10 cellular contexts compared by ENCODE assay signal in genomic region chr14:89366580-89367448, GRCh38. TPM values are rescaled to one million over a fixed set of nuclear protein-coding genes. Genes with fewer than 3 reads are reported as not detected.
DNase-seq lines count a peak whose midpoint lies in the region; ATAC-seq and TF ChIP-seq lines count a peak whose summit lies in the region.
"Had no signal": no experiment of that assay in that cellular context is flagged by ENCODE, and none has a peak within 500 bp of the region (broad histone marks: within the 10 kb centered on the region; RNA-seq: fewer than 3 reads in every experiment).

No MANE protein-coding gene starts in this region.

- peaks cover 43 to 59% (median 50%) of the 10 kb centered on the region in 3 donors for H3K4me1 Mint-ChIP-seq in IgD-negative memory B cell
- peaks cover 29% of the 10 kb centered on the region for H3K4me1 Mint-ChIP-seq in activated naive CD8-positive, alpha-beta T cell treated with anti-CD3 and anti-CD28 coated beads, Interleukin-2, amount 10 ng/mL, durations not matched to agents 7 days and 5 days

- H3K27ac ChIP-seq in skeletal muscle tissue (ENCODE audit: low read depth, low read length) = peak overlapping the region; percentile 20

- H3K9me3 ChIP-seq in skeletal muscle tissue (ENCODE audit: control insufficient read depth in 3 of 3, low read length in 3 of 3) = no peaks in the 10 kb centered on the region
- H3K9me3 ChIP-seq in MG63 = no peaks in the 10 kb centered on the region

- H3K36me3 ChIP-seq in skeletal muscle tissue (ENCODE audit: control insufficient read depth in 3 of 3, insufficient read depth in 3 of 3, low read length in 3 of 3) (no peaks in the 10 kb centered on the region), MG63 (no peaks in the 10 kb centered on the region)

- ATAC-seq in activated naive CD8-positive, alpha-beta T cell treated with anti-CD3 and anti-CD28 coated beads, Interleukin-2, amount 10 ng/mL, durations not matched to agents 7 days and 5 days (ENCODE audit: low read depth) = no peak
- peak; percentile 90 for ATAC-seq in left colon
- no peak for ATAC-seq in HG02870 (IDR thresholded peaks at IDR 0.05; ENCODE audit: unreplicated experiment)

- H3K36me3 Mint-ChIP-seq in IgD-negative memory B cell = peaks cover 5% of the 10 kb centered on the region
- peaks cover 13% of the 10 kb centered on the region for H3K36me3 Mint-ChIP-seq in activated naive CD8-positive, alpha-beta T cell treated with anti-CD3 and anti-CD28 coated beads, Interleukin-2, amount 10 ng/mL, durations not matched to agents 7 days and 5 days

- no peak for DNase-seq in activated naive CD8-positive, alpha-beta T cell treated with anti-CD3 and anti-CD28 coated beads, Interleukin-2, amount 10 ng/mL, durations not matched to agents 7 days and 5 days
- DNase-seq in left colon (peak; percentile 56 to 71), MG63 (no peak), erythroblast (lab: John Stamatoyannopoulos, UW) (no peak)
- DNase-seq in effector CD8-positive, alpha-beta T cell (lab: John Stamatoyannopoulos, UW) = no peak
- DNase-seq: activated gamma-delta T cell treated with Interleukin-2 at 50 U/mL for 16 hours, T-helper 2 cell had no signal

- H3K4me1 ChIP-seq in skeletal muscle tissue (ENCODE audit: control insufficient read depth in 3 of 3, insufficient read depth in 3 of 3, low read length in 3 of 3) = peaks cover 49 to 57% (median 55%) of the 10 kb centered on the region in 3 donors

- H3K4me3 ChIP-seq in skeletal muscle tissue (ENCODE audit: low read length in 3 of 3) (peak overlapping the region; percentile 31 to 49 (median 47)), MG63 (no peak overlapping the region)

- POLR2A ChIA-PET in activated naive CD8-positive, alpha-beta T cell treated with anti-CD3 and anti-CD28 coated beads, Interleukin-2, amount 10 ng/mL, durations not matched to agents 7 days and 5 days (lab: Charles Lee) = interaction anchor here (0.6 to 1.9 kb wide), 3 partner anchors 15 to 73 kb away, joined by 3 to 9 read pairs (median 4); no protein-coding TSS in a partner anchor

- H3K27me3 ChIP-seq in skeletal muscle tissue (ENCODE audit: control insufficient read depth in 3 of 3, insufficient read depth in 3 of 3, low read length in 3 of 3) (no peaks in the 10 kb centered on the region), MG63 (no peaks in the 10 kb centered on the region)

- peak overlapping the region in 3 of 4 donors; percentile 2 to 85 (median 57) for H3K4me3 Mint-ChIP-seq in IgD-negative memory B cell
- H3K4me3 Mint-ChIP-seq in activated naive CD8-positive, alpha-beta T cell treated with anti-CD3 and anti-CD28 coated beads, Interleukin-2, amount 10 ng/mL, durations not matched to agents 7 days and 5 days = no peak overlapping the region

- peak overlapping the region; percentile 40 to 74 (median 46) for H3K9ac ChIP-seq in skeletal muscle tissue (ENCODE audit: low read depth in 1 of 3, low read length in 3 of 3)

- TF ChIP-seq POLR2A in erythroblast (IDR thresholded peaks at IDR 0.05; ENCODE audit: low read length) = no peak

- H3K27me3 Mint-ChIP-seq in IgD-negative memory B cell = no peaks in the 10 kb centered on the region
- H3K27me3 Mint-ChIP-seq in activated naive CD8-positive, alpha-beta T cell treated with anti-CD3 and anti-CD28 coated beads, Interleukin-2, amount 10 ng/mL, durations not matched to agents 7 days and 5 days = no peaks in the 10 kb centered on the region

- intact Hi-C loops in left colon (cut with DNase I, micrococcal nuclease) = no loop called here

- no peaks in the 10 kb centered on the region for H3K9me3 Mint-ChIP-seq in IgD-negative memory B cell
- no peaks in the 10 kb centered on the region for H3K9me3 Mint-ChIP-seq in activated naive CD8-positive, alpha-beta T cell treated with anti-CD3 and anti-CD28 coated beads, Interleukin-2, amount 10 ng/mL, durations not matched to agents 7 days and 5 days

- peak overlapping the region in 2 of 3 donors; percentile 39 to 49 for H3K27ac Mint-ChIP-seq in IgD-negative memory B cell
- peak overlapping the region; percentile 57 for H3K27ac Mint-ChIP-seq in activated naive CD8-positive, alpha-beta T cell treated with anti-CD3 and anti-CD28 coated beads, Interleukin-2, amount 10 ng/mL, durations not matched to agents 7 days and 5 days

RNA-seq across cellular contexts. Expression of gene FOXN3, which starts 50.2 kb away (rescaled TPM):
- polyA plus RNA-seq in IgD-negative memory B cell = 62.5 TPM
- 100 to 1,000 TPM; 101 to 102 TPM for total RNA-seq in activated naive CD8-positive, alpha-beta T cell treated with anti-CD3 and anti-CD28 coated beads, Interleukin-2, amount 10 ng/mL, durations not matched to agents 7 days and 5 days
- 10 to 100 TPM; 77.0 to 78.3 TPM for total RNA-seq in left colon
- total RNA-seq in skeletal muscle tissue = 31.8 TPM
- total RNA-seq in MG63 (2014; rRNA removed; shearing (Covaris generic); ENCODE audit: low replicate concordance) = 1.4 and 1.6 TPM in 2 replicates

Comparison
In these comparisons a context has a peak if more than half of its experiments do, and no peak if none do; other contexts are left out.
1. DNase-seq: peak in left colon (2 of 2); none in activated naive CD8-positive, alpha-beta T cell treated with anti-CD3 and anti-CD28 coated beads, Interleukin-2, amount 10 ng/mL, durations not matched to agents 7 days and 5 days (single experiment), effector CD8-positive, alpha-beta T cell (single experiment), MG63 (single experiment) and erythroblast (0 of 2).
2. RNA of gene FOXN3, which starts 50.2 kb away (total RNA-seq): 101 to 102 TPM in activated naive CD8-positive, alpha-beta T cell treated with anti-CD3 and anti-CD28 coated beads, Interleukin-2, amount 10 ng/mL, durations not matched to agents 7 days and 5 days, 77.0 to 78.3 TPM in left colon and 31.8 TPM in skeletal muscle tissue (single experiment); 1.4 to 1.6 TPM in MG63; every median in the first group is over 10 times any median in the second.